Comparison of ENCODE assay signal across 10 cellular contexts in genomic region chr15:36358094-36358961, GRCh38.
A peak's percentile ranks its signal among the peaks of the same experiment; 100 is the strongest.
DNase-seq lines count a peak whose midpoint lies in the region; ATAC-seq and TF ChIP-seq lines count a peak whose summit lies in the region.
"Had no signal": no experiment of that assay in that cellular context is flagged by ENCODE, and none has a peak within 500 bp of the region (broad histone marks: within the 10 kb centered on the region; RNA-seq: fewer than 3 reads in every experiment).

No MANE protein-coding gene starts in this region.

- H3K9ac ChIP-seq in mammary epithelial cell (ENCODE audit: insufficient read depth, low read length): no peak overlapping the region

- no peak overlapping the region for H3K4me2 ChIP-seq in mammary epithelial cell (ENCODE audit: insufficient read depth, low read depth, low read length)

- DNase-seq in AG09309 (ENCODE audit: low read depth): peak; percentile 55
- peak; percentile 70 for DNase-seq in MV-4-11 (lab: John Stamatoyannopoulos, UW)
- DNase-seq in mammary epithelial cell: peak; percentile 83
- DNase-seq in myocyte (ENCODE audit: low read depth): peak; percentile 84
- no peak for DNase-seq in NCI-H1048 (lab: John Stamatoyannopoulos, UW)
- no peak for DNase-seq in hippocampal formation (lab: John Stamatoyannopoulos, UW)
- DNase-seq: naive thymus-derived CD4-positive, alpha-beta T cell; NCI-H748 treated with DMSO at 0.1 percent for 48 hours had no signal

- dilution Hi-C loops in mammary epithelial cell (cut with HindIII; ENCODE audit: low sequenced_read_pairs): no loop called here

- H2AFZ ChIP-seq in mammary epithelial cell (ENCODE audit: low read depth, low read length): no peak overlapping the region

- no peaks in the 10 kb centered on the region for H3K79me2 ChIP-seq in mammary epithelial cell (ENCODE audit: insufficient read depth, low read length)

- WGBS in mammary epithelial cell (ENCODE audit: low coverage, missing lambda C conversion rate): 70% methylated on average over 4 of the region's 4 CpGs

- ATAC-seq in HG03342 (IDR thresholded peaks at IDR 0.05; ENCODE audit: unreplicated experiment): no peak
- ATAC-seq in HG02973 (IDR thresholded peaks at IDR 0.05; ENCODE audit: unreplicated experiment): no peak
- ATAC-seq: naive thymus-derived CD4-positive, alpha-beta T cell had no signal

- no peaks in the 10 kb centered on the region for H3K36me3 ChIP-seq in mammary epithelial cell (ENCODE audit: insufficient read depth, low read length)

- H3K4me3 ChIP-seq in AG09309 (ENCODE audit: control insufficient read depth, low read depth, low read length) (no peak overlapping the region), mammary epithelial cell (replicated peaks in 1 of 3; ENCODE audit: insufficient read depth in 1 of 3, low read depth in 2 of 3, low read length in 3 of 3) (no peak overlapping the region)

- in situ Hi-C loops in mammary epithelial cell (cut with MboI; ENCODE audit: low sequenced_read_pairs in 2 of 2): no loop called here

- H3K9me3 ChIP-seq in mammary epithelial cell (replicated peaks; ENCODE audit: insufficient read depth, low read length): no peaks in the 10 kb centered on the region

- no TSS peak for BruUV-seq in mammary epithelial cell (replicated peaks; lab: Mats Ljungman, UMichigan)

- no peak for TF ChIP-seq CTCF in AG09309 (IDR thresholded peaks at IDR 0.05; ENCODE audit: control insufficient read depth, insufficient read depth, low read depth, low read length, missing control alignments)
- no peak for TF ChIP-seq CTCF in mammary epithelial cell (conservative IDR thresholded peaks at IDR 0.05 in 1 of 2, IDR thresholded peaks at IDR 0.05 in 1 of 2; ENCODE audit: extremely low read depth in 1 of 2, insufficient read depth in 1 of 2, low read depth in 1 of 2, low read length in 2 of 2)

- intact Hi-C loops in mammary epithelial cell (cut with micrococcal nuclease): no loop called here

- H3K27me3 ChIP-seq in mammary epithelial cell (ENCODE audit: insufficient read depth, low read length): no peaks in the 10 kb centered on the region

- H4K20me1 ChIP-seq in mammary epithelial cell (ENCODE audit: insufficient read depth, low read length): no peaks in the 10 kb centered on the region

- H3K4me1 ChIP-seq in mammary epithelial cell (ENCODE audit: insufficient read depth, low read length): peaks cover 9% of the 10 kb centered on the region

- no peak overlapping the region for H3K27ac ChIP-seq in mammary epithelial cell (ENCODE audit: insufficient read depth, low read depth, low read length)

- CTCF ChIA-PET in mammary epithelial cell (lab: Charles Lee; ENCODE audit: low non-redundant PET): interaction anchor here (0.5 kb wide), 1 partner anchor 665 kb away, joined by 3 read pairs; no protein-coding TSS in a partner anchor

Comparison
In these comparisons a context has a peak if more than half of its experiments do, and no peak if none do; other contexts are left out.
1. DNase-seq: peak in AG09309 (single experiment), MV-4-11 (single experiment), mammary epithelial cell (single experiment) and myocyte (single experiment); none in NCI-H1048 (single experiment) and hippocampal formation (0 of 2).